8 cellular contexts compared by ENCODE assay signal in genomic region chr1:111219466-111220286, GRCh38. TPM values are rescaled to one million over a fixed set of nuclear protein-coding genes. Genes with fewer than 3 reads are reported as not detected.
DNase-seq lines count a peak whose midpoint lies in the region; ATAC-seq and TF ChIP-seq lines count a peak whose summit lies in the region.

No MANE protein-coding gene starts in this region.

- H3K4me3 ChIP-seq in coronary artery: no peak overlapping the region

- CTCF ChIA-PET in Calu3 (lab: Charles Lee): no interaction called here

- TF ChIP-seq POLR2A in GM15510 (IDR thresholded peaks at IDR 0.05; ENCODE audit: borderline replicate concordance, extremely low read depth, insufficient read length): peak; percentile 42

- DNase-seq in NOMO-1 (lab: John Stamatoyannopoulos, UW; ENCODE audit: unreplicated experiment in 2 of 2): peak; percentile 92 to 93
- DNase-seq in endothelial cell (ENCODE audit: low spot score): no peak
- no peak for DNase-seq in coronary artery (ENCODE audit: low spot score)
- DNase-seq in HK-2 (ENCODE audit: unreplicated experiment): no peak
- DNase-seq in Calu3: no peak

- peak overlapping the region; percentile 80 for H3K27ac Mint-ChIP-seq in endothelial cell (ENCODE audit: unreplicated experiment)
- H3K27ac Mint-ChIP-seq in Calu3 (ENCODE audit: unreplicated experiment): no peak overlapping the region

- H3K27me3 Mint-ChIP-seq in endothelial cell (ENCODE audit: unreplicated experiment): peaks cover 6% of the 10 kb centered on the region
- H3K27me3 Mint-ChIP-seq in Calu3 (ENCODE audit: unreplicated experiment): no peaks in the 10 kb centered on the region

- H3K4me3 Mint-ChIP-seq in endothelial cell (ENCODE audit: unreplicated experiment) (no peak overlapping the region), Calu3 (ENCODE audit: low read depth, unreplicated experiment) (no peak overlapping the region)

- no peak overlapping the region for H3K27ac ChIP-seq in coronary artery

- ATAC-seq in GM21737 (IDR thresholded peaks at IDR 0.05; ENCODE audit: unreplicated experiment) (peak; percentile 26), HG03521 (IDR thresholded peaks at IDR 0.05; ENCODE audit: unreplicated experiment) (no peak)

- TF ChIP-seq CTCF in endothelial cell (IDR thresholded peaks at IDR 0.05; ENCODE audit: unreplicated experiment) (no peak), coronary artery (IDR thresholded peaks at IDR 0.05) (no peak), Calu3 (IDR thresholded peaks at IDR 0.05; ENCODE audit: unreplicated experiment) (no peak)

- peaks cover 69% of the 10 kb centered on the region for H3K4me1 Mint-ChIP-seq in endothelial cell (ENCODE audit: unreplicated experiment)
- H3K4me1 Mint-ChIP-seq in Calu3 (ENCODE audit: low read depth, unreplicated experiment): peaks cover 20% of the 10 kb centered on the region

- H3K36me3 Mint-ChIP-seq in endothelial cell (ENCODE audit: low read depth, unreplicated experiment) (peaks cover 3% of the 10 kb centered on the region), Calu3 (ENCODE audit: insufficient read depth, unreplicated experiment) (no peaks in the 10 kb centered on the region)

- no TSS peak for BruUV-seq in Calu3 (replicated peaks; lab: Mats Ljungman, UMichigan)

- intact Hi-C loops in Calu3 (cut with micrococcal nuclease; ENCODE audit: unreplicated experiment): loop anchor here (5.0 kb wide), 1 partner anchor 128 kb away; no protein-coding TSS in a partner anchor

- H3K9me3 Mint-ChIP-seq in endothelial cell (ENCODE audit: unreplicated experiment): no peaks in the 10 kb centered on the region
- no peaks in the 10 kb centered on the region for H3K9me3 Mint-ChIP-seq in Calu3 (ENCODE audit: low read depth, unreplicated experiment)

RNA-seq across cellular contexts. Expression of gene CHI3L2, which starts 7.8 kb away (rescaled TPM):
- total RNA-seq in endothelial cell (ENCODE audit: unreplicated experiment): 1.3 TPM
- 0.52 TPM in 1 of 2 replicates, not detected in the other for total RNA-seq in Calu3 (2022)

RNA-seq across cellular contexts. Expression of gene DENND2D, which starts 19.2 kb away (rescaled TPM):
- total RNA-seq in endothelial cell (ENCODE audit: unreplicated experiment) (3.6 TPM), Calu3 (2022) (11.8 and 20.0 TPM in 2 replicates)

Comparison
In these comparisons a context has a peak if more than half of its experiments do, and no peak if none do; other contexts are left out.
1. DNase-seq: peak in NOMO-1 (2 of 2); none in endothelial cell (single experiment), coronary artery (single experiment), HK-2 (single experiment) and Calu3 (single experiment).